In the genomic region with DNA sequence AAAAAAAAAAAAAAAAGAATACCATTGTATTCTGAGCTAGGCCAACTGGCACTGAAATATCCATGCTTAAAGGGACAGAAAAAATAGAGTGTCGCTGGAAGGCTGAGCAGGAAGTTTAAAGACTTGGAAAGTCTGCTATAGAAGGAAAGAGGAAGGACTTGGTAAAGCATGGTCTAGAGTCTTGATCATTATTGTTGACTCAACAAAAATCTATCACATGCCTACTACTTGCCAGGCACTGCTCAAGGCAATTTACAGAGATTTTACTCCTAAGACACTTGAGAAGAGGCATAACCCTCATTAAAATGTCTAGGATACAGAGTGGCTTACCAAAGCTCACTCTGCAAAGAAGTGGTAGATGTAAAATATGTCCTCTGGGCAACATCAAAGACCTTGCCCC, we compare ENCODE assay signal across 35 cellular contexts.
"Had no signal": no experiment of that assay in that cellular context is flagged by ENCODE, and none has a peak within 500 bp of the region (broad histone marks: within the 10 kb centered on the region; RNA-seq: fewer than 3 reads in every experiment).

No MANE protein-coding gene starts in this region.

- H3K27ac ChIP-seq: body of pancreas, brain microvascular endothelial cell, breast epithelium, VCaP had no signal

- H3K9me3 Mint-ChIP-seq: activated B cell treated with CpG ODN at 0.5 μM for 24 hours; activated CD4-positive, alpha-beta memory T cell treated with anti-CD3 and anti-CD28 coated beads for 36 hours; activated CD4-positive, alpha-beta T cell treated with anti-CD3 and anti-CD28 coated beads, Interleukin-2, amount 10 ng/mL, durations not matched to agents 24 days and 14 days; activated CD8-positive, alpha-beta T cell treated with anti-CD3 and anti-CD28 coated beads for 36 hours; activated naive CD4-positive, alpha-beta T cell treated with anti-CD3 and anti-CD28 coated beads for 36 hours; activated naive CD4-positive, alpha-beta T cell treated with anti-CD3 and anti-CD28 coated beads, Interleukin-2, amount 50 U/mL, for 24 hours; activated naive CD8-positive, alpha-beta T cell treated with anti-CD3 and anti-CD28 coated beads, Interleukin-2, amount 10 ng/mL, durations not matched to agents 7 days and 5 days; activated naive CD8-positive, alpha-beta T cell treated with anti-CD3 and anti-CD28 coated beads, Interleukin-2, amount 50 U/mL, for 24 hours; activated T-cell treated with anti-CD3 and anti-CD28 coated beads, Interleukin-2, amount 50 U/mL, for 4 hours; activated T-helper 1 cell treated with anti-CD3 and anti-CD28 coated beads, Interleukin-12 subunit alpha, Interleukin-12 subunit beta, Interleukin-2, Interleukin-4 antibody, amounts not matched to agents 30 ng/mL and 10 ng/mL and 1 ng/mL, durations not matched to agents 14 hours and 24 hours and 36 hours; activated T-helper 17 cell treated with anti-CD3 and anti-CD28 coated beads, Interleukin-2, amount 50 U/mL, for 72 hours; T-helper 1 cell treated with Interleukin-12 subunit alpha and Interleukin-12 subunit beta and Interleukin-4 antibody, amounts not matched to agents 30 μg/mL and 1 μg/mL, for 36 hours; T-helper 2 cell treated with Interferon-gamma antibody and Interleukin-4, amounts not matched to agents 5 μg/mL and 100 μg/mL, for 36 hours had no signal

- H3K9me3 ChIP-seq: body of pancreas, breast epithelium had no signal

- H3K36me3 Mint-ChIP-seq: activated CD4-positive, alpha-beta memory T cell treated with anti-CD3 and anti-CD28 coated beads for 36 hours; activated naive CD4-positive, alpha-beta T cell treated with anti-CD3 and anti-CD28 coated beads, Interleukin-2, amount 50 U/mL, for 24 hours; activated naive CD8-positive, alpha-beta T cell; activated naive CD8-positive, alpha-beta T cell treated with anti-CD3 and anti-CD28 coated beads, Interleukin-2, amount 10 ng/mL, durations not matched to agents 7 days and 5 days had no signal

- H3K4me3 Mint-ChIP-seq: activated B cell treated with CpG ODN at 0.5 μM for 24 hours; activated CD4-positive, alpha-beta memory T cell treated with anti-CD3 and anti-CD28 coated beads for 36 hours; activated CD4-positive, alpha-beta T cell treated with anti-CD3 and anti-CD28 coated beads, Interleukin-2, amount 10 ng/mL, durations not matched to agents 24 days and 14 days; activated CD8-positive, alpha-beta T cell treated with anti-CD3 and anti-CD28 coated beads for 36 hours; activated naive CD4-positive, alpha-beta T cell treated with anti-CD3 and anti-CD28 coated beads for 36 hours; activated naive CD4-positive, alpha-beta T cell treated with anti-CD3 and anti-CD28 coated beads, Interleukin-2, amount 50 U/mL, for 24 hours; activated naive CD8-positive, alpha-beta T cell; activated naive CD8-positive, alpha-beta T cell treated with anti-CD3 and anti-CD28 coated beads, Interleukin-2, amount 10 ng/mL, durations not matched to agents 7 days and 5 days; activated naive CD8-positive, alpha-beta T cell treated with anti-CD3 and anti-CD28 coated beads, Interleukin-2, amount 50 U/mL, for 24 hours; activated T-cell treated with anti-CD3 and anti-CD28 coated beads, Interleukin-2, amount 50 U/mL, for 4 hours; activated T-cell treated with anti-CD3 and anti-CD28 coated beads, Interleukin-2, amount 50 U/mL, for 72 hours; activated T-helper 1 cell treated with anti-CD3 and anti-CD28 coated beads, Interleukin-12 subunit alpha, Interleukin-12 subunit beta, Interleukin-2, Interleukin-4 antibody, amounts not matched to agents 30 ng/mL and 10 ng/mL and 1 ng/mL, durations not matched to agents 14 hours and 24 hours and 36 hours; activated T-helper 17 cell treated with anti-CD3 and anti-CD28 coated beads, Interleukin-2, amount 50 U/mL, for 72 hours; T-helper 1 cell treated with Interleukin-12 subunit alpha and Interleukin-12 subunit beta and Interleukin-4 antibody, amounts not matched to agents 30 μg/mL and 1 μg/mL, for 36 hours; T-helper 2 cell treated with Interferon-gamma antibody and Interleukin-4, amounts not matched to agents 5 μg/mL and 100 μg/mL, for 36 hours had no signal

- H3K27me3 ChIP-seq: body of pancreas, brain microvascular endothelial cell, breast epithelium had no signal

- H3K4me1 ChIP-seq: body of pancreas, breast epithelium had no signal

- H3K4me1 Mint-ChIP-seq: activated B cell treated with CpG ODN at 0.5 μM for 24 hours; activated CD4-positive, alpha-beta T cell treated with anti-CD3 and anti-CD28 coated beads, Interleukin-2, amount 10 ng/mL, durations not matched to agents 24 days and 14 days; activated naive CD4-positive, alpha-beta T cell treated with anti-CD3 and anti-CD28 coated beads, Interleukin-2, amount 50 U/mL, for 24 hours; activated naive CD8-positive, alpha-beta T cell treated with anti-CD3 and anti-CD28 coated beads, Interleukin-2, amount 10 ng/mL, durations not matched to agents 7 days and 5 days; activated naive CD8-positive, alpha-beta T cell treated with anti-CD3 and anti-CD28 coated beads, Interleukin-2, amount 50 U/mL, for 24 hours; activated T-helper 17 cell treated with anti-CD3 and anti-CD28 coated beads, Interleukin-2, amount 50 U/mL, for 72 hours had no signal

- ATAC-seq: activated CD4-positive, CD25-positive, alpha-beta regulatory T cell treated with anti-CD3 and anti-CD28 coated beads, Interleukin-2, amount 50 U/mL, for 24 hours; activated CD8-positive, alpha-beta T cell treated with anti-CD3 and anti-CD28 coated beads for 36 hours; activated naive CD8-positive, alpha-beta T cell treated with anti-CD3 and anti-CD28 coated beads, Interleukin-2, amount 50 U/mL, for 24 hours; activated T-cell treated with anti-CD3 and anti-CD28 coated beads, Interleukin-2, amount 50 U/mL, for 4 hours; activated T-cell treated with anti-CD3 and anti-CD28 coated beads, Interleukin-2, amount 50 U/mL, for 72 hours; activated T-helper 17 cell treated with anti-CD3 and anti-CD28 coated beads, Interleukin-2, amount 50 U/mL, for 72 hours; body of pancreas had no signal

- H3K27ac Mint-ChIP-seq: activated B cell treated with CpG ODN at 0.5 μM for 24 hours; activated CD4-positive, alpha-beta memory T cell treated with anti-CD3 and anti-CD28 coated beads for 36 hours; activated CD4-positive, alpha-beta T cell treated with anti-CD3 and anti-CD28 coated beads, Interleukin-2, amount 10 ng/mL, durations not matched to agents 24 days and 14 days; activated CD8-positive, alpha-beta T cell treated with anti-CD3 and anti-CD28 coated beads for 36 hours; activated naive CD4-positive, alpha-beta T cell treated with anti-CD3 and anti-CD28 coated beads for 36 hours; activated naive CD4-positive, alpha-beta T cell treated with anti-CD3 and anti-CD28 coated beads, Interleukin-2, amount 50 U/mL, for 24 hours; activated naive CD8-positive, alpha-beta T cell; activated naive CD8-positive, alpha-beta T cell treated with anti-CD3 and anti-CD28 coated beads, Interleukin-2, amount 10 ng/mL, durations not matched to agents 7 days and 5 days; activated naive CD8-positive, alpha-beta T cell treated with anti-CD3 and anti-CD28 coated beads, Interleukin-2, amount 50 U/mL, for 24 hours; activated T-cell treated with anti-CD3 and anti-CD28 coated beads, Interleukin-2, amount 50 U/mL, for 72 hours; activated T-helper 1 cell treated with anti-CD3 and anti-CD28 coated beads, Interleukin-12 subunit alpha, Interleukin-12 subunit beta, Interleukin-2, Interleukin-4 antibody, amounts not matched to agents 30 ng/mL and 10 ng/mL and 1 ng/mL, durations not matched to agents 14 hours and 24 hours and 36 hours; activated T-helper 17 cell treated with anti-CD3 and anti-CD28 coated beads, Interleukin-2, amount 50 U/mL, for 72 hours; T-helper 1 cell treated with Interleukin-12 subunit alpha and Interleukin-12 subunit beta and Interleukin-4 antibody, amounts not matched to agents 30 μg/mL and 1 μg/mL, for 36 hours; T-helper 2 cell treated with Interferon-gamma antibody and Interleukin-4, amounts not matched to agents 5 μg/mL and 100 μg/mL, for 36 hours had no signal

- H3K4me3 ChIP-seq: body of pancreas, breast epithelium had no signal

- H3K27me3 Mint-ChIP-seq: activated CD4-positive, alpha-beta T cell treated with anti-CD3 and anti-CD28 coated beads, Interleukin-2, amount 10 ng/mL, durations not matched to agents 24 days and 14 days; activated naive CD4-positive, alpha-beta T cell treated with anti-CD3 and anti-CD28 coated beads, Interleukin-2, amount 50 U/mL, for 24 hours; activated naive CD8-positive, alpha-beta T cell treated with anti-CD3 and anti-CD28 coated beads, Interleukin-2, amount 10 ng/mL, durations not matched to agents 7 days and 5 days had no signal

- DNase-seq: activated B cell treated with CpG ODN at 0.5 μM for 24 hours; activated CD4-positive, alpha-beta memory T cell treated with anti-CD3 and anti-CD28 coated beads for 36 hours; activated CD4-positive, alpha-beta T cell treated with anti-CD3 and anti-CD28 coated beads for 1 hour; activated CD4-positive, alpha-beta T cell treated with anti-CD3 and anti-CD28 coated beads for 4 hours; activated CD4-positive, alpha-beta T cell treated with anti-CD3 and anti-CD28 coated beads, Interleukin-2, amount 10 ng/mL, durations not matched to agents 24 days and 14 days; activated CD4-positive, alpha-beta T cell treated with anti-CD3 and anti-CD28 coated beads, Interleukin-2, amount 50 U/mL, for 1 hour; activated CD4-positive, alpha-beta T cell treated with anti-CD3 and anti-CD28 coated beads, Interleukin-2, amount 50 U/mL, for 4 hours; activated CD8-positive, alpha-beta memory T cell treated with anti-CD3 and anti-CD28 coated beads, Interleukin-2, amount 50 U/mL, for 4 hours; activated CD8-positive, alpha-beta T cell treated with anti-CD3 and anti-CD28 coated beads for 36 hours; activated effector memory CD4-positive, alpha-beta T cell treated with anti-CD3 and anti-CD28 coated beads, Interleukin-2, amount 50 U/mL, for 16 hours; activated gamma-delta T cell treated with Interleukin-2 at 50 U/mL for 16 hours; activated naive CD4-positive, alpha-beta T cell; activated naive CD4-positive, alpha-beta T cell treated with anti-CD3 and anti-CD28 coated beads for 36 hours; activated naive CD8-positive, alpha-beta T cell treated with anti-CD3 and anti-CD28 coated beads, Interleukin-2, amount 10 ng/mL, durations not matched to agents 7 days and 5 days; activated naive CD8-positive, alpha-beta T cell treated with anti-CD3 and anti-CD28 coated beads, Interleukin-2, amount 50 U/mL, for 24 hours; activated T-cell treated with anti-CD3 and anti-CD28 coated beads for 4 hours; activated T-cell treated with anti-CD3 and anti-CD28 coated beads, Interleukin-2, amount 50 U/mL, for 1 hour; activated T-cell treated with anti-CD3 and anti-CD28 coated beads, Interleukin-2, amount 50 U/mL, for 4 hours; activated T-cell treated with anti-CD3 and anti-CD28 coated beads, Interleukin-2, amount 50 U/mL, for 72 hours; aorta; body of pancreas; brain microvascular endothelial cell; central memory CD4-positive, alpha-beta T cell; T-helper 1 cell; T-helper 2 cell; T-helper 9 cell had no signal

- H3K36me3 ChIP-seq: brain microvascular endothelial cell, breast epithelium had no signal
